In genomic region chr15:42375941-42376340, GRCh38 we compare ENCODE assay signal across 21 cellular contexts.
"Had no signal": no experiment of that assay in that cellular context is flagged by ENCODE, and none has a peak within 500 bp of the region (broad histone marks: within the 10 kb centered on the region; RNA-seq: fewer than 3 reads in every experiment).

No MANE protein-coding gene starts in this region.

- H3K4me3 ChIP-seq: coronary artery, heart right ventricle, right lobe of liver, transverse colon had no signal

- H3K27ac ChIP-seq: coronary artery, epithelial cell of prostate, heart right ventricle, right lobe of liver, transverse colon, VCaP had no signal

- DNase-seq: activated CD4-positive, alpha-beta memory T cell treated with anti-CD3 and anti-CD28 coated beads, Interleukin-2, amount 10 ng/mL, durations not matched to agents 7 days and 5 days; activated CD4-positive, alpha-beta T cell treated with anti-CD3 and anti-CD28 coated beads, Interleukin-2, amount 10 ng/mL, durations not matched to agents 24 days and 14 days; activated effector memory CD4-positive, alpha-beta T cell treated with anti-CD3 and anti-CD28 coated beads, Interleukin-2, amount 50 U/mL, for 16 hours; activated naive CD4-positive, alpha-beta T cell treated with anti-CD3 and anti-CD28 coated beads, Interleukin-2, amount 10 ng/mL, durations not matched to agents 7 days and 5 days; activated T-cell treated with anti-CD3 and anti-CD28 coated beads, Interleukin-2, amount 50 U/mL, for 72 hours; amygdala; cerebellar nuclear complex; heart right ventricle; islet precursor cell; left cardiac atrium; occipital lobe; right lobe of liver; small intestine; stimulated activated CD4-positive, alpha-beta T cell treated with anti-CD3 and anti-CD28 coated beads, Interleukin-2, amount 100 ng/mL, for 24 hours; T1000; transverse colon had no signal

- H3K27me3 ChIP-seq: heart right ventricle, right lobe of liver, transverse colon had no signal

- ATAC-seq: activated CD4-positive, CD25-positive, alpha-beta regulatory T cell treated with anti-CD3 and anti-CD28 coated beads, Interleukin-2, amount 50 U/mL, for 24 hours; activated T-cell treated with anti-CD3 and anti-CD28 coated beads, Interleukin-2, amount 50 U/mL, for 72 hours; heart right ventricle; left cardiac atrium; right lobe of liver; stimulated activated memory B cell treated with anti-CD40 and anti-IgM and Interleukin-4, amounts not matched to agents 10 μg/mL and 1 μg/mL and 100 μg/mL, for 72 hours had no signal

- H3K4me1 ChIP-seq: right lobe of liver, transverse colon had no signal

- H3K36me3 ChIP-seq: heart right ventricle, right lobe of liver, transverse colon had no signal

- H3K9me3 ChIP-seq: right lobe of liver had no signal
